ENCODE assay signal across 13 cellular contexts in the genomic region with DNA sequence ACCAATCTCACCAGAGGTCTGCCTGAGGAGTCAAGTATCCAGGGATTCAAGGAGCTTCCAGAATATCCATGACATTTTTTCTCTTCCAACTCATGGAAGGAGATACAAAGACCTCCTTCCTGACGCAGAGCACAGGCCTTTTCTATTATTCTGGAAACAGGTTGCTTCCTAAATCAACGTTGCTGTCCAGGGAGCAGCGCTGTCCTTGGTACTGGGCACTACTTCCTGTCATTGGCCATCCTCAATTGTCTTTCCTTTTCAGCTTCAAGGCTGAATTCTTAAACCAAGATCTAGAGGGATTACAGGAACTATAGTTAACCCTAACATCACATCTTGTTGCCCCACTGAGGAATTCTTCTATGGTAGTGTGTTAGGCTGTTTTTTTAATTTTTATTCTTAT. TPM values are rescaled to one million over a fixed set of nuclear protein-coding genes. Genes with fewer than 3 reads are reported as not detected.
A peak's percentile ranks its signal among the peaks of the same experiment; 100 is the strongest.
DNase-seq lines count a peak whose midpoint lies in the region; ATAC-seq, FAIRE-seq and TF ChIP-seq lines count a peak whose summit lies in the region.
"Had no signal": no experiment of that assay in that cellular context is flagged by ENCODE, and none has a peak within 500 bp of the region (broad histone marks: within the 10 kb centered on the region; RNA-seq: fewer than 3 reads in every experiment).

No MANE protein-coding gene starts in this region.

- H3K4me1 ChIP-seq in IMR-90 (ENCODE audit: control insufficient read depth, insufficient read depth, low read length) (no peaks in the 10 kb centered on the region), hepatocyte (ENCODE audit: insufficient read depth) (no peaks in the 10 kb centered on the region), pancreas (no peaks in the 10 kb centered on the region)

- dilution Hi-C loops in IMR-90 (cut with HindIII; ENCODE audit: low sequenced_read_pairs, unreplicated experiment): no loop called here

- no peak overlapping the region for H2BK120ac ChIP-seq in IMR-90 (ENCODE audit: low read depth, low read length)

- no peaks in the 10 kb centered on the region for H3K79me1 ChIP-seq in IMR-90 (ENCODE audit: low read depth in 1 of 2, low read length in 2 of 2)

- H3K9me1 ChIP-seq in IMR-90 (ENCODE audit: insufficient read depth, low read length): no peaks in the 10 kb centered on the region

- in situ Hi-C loops in IMR-90 (cut with MboI; ENCODE audit: low sequenced_read_pairs): no loop called here

- no peak overlapping the region for H2BK20ac ChIP-seq in IMR-90 (ENCODE audit: low read depth, low read length)

- no peak overlapping the region for H3K9ac ChIP-seq in IMR-90 (ENCODE audit: low read depth, low read length)
- H3K9ac ChIP-seq: BLaER1 treated with 17β-estradiol and CSF1 and Interleukin-3, amounts not matched to agents 10 nM and 100 nM had no signal

- no peaks in the 10 kb centered on the region for H3K36me3 Mint-ChIP-seq in stimulated activated naive B cell treated with anti-CD40 and anti-IgM and Interleukin-4, amounts not matched to agents 10 μg/mL and 1 μg/mL and 100 μg/mL, for 72 hours

- H3K4me3 ChIP-seq in IMR-90 (ENCODE audit: insufficient read depth, low read depth, low read length): no peak overlapping the region
- no peak overlapping the region for H3K4me3 ChIP-seq in hepatocyte
- no peak overlapping the region for H3K4me3 ChIP-seq in pancreas
- H3K4me3 ChIP-seq: BLaER1 treated with 17β-estradiol and CSF1 and Interleukin-3, amounts not matched to agents 10 nM and 100 nM had no signal

- no peak overlapping the region for H3K56ac ChIP-seq in IMR-90 (ENCODE audit: extremely low read depth, insufficient read depth, low read length)

- peak; percentile 56 for DNase-seq in AG08396 (ENCODE audit: low spot score)
- peak; percentile 43 for DNase-seq in IMR-90
- DNase-seq in amniotic epithelial cell (ENCODE audit: low read depth): peak; percentile 51
- DNase-seq in hepatocyte (ENCODE audit: low spot score): peak; percentile 57
- DNase-seq in pancreas: no peak
- no peak for DNase-seq in stimulated activated naive B cell treated with anti-CD40 and anti-IgM and Interleukin-4, amounts not matched to agents 10 μg/mL and 1 μg/mL and 100 μg/mL, for 72 hours
- DNase-seq in SHP77 treated with DMSO at 0.1 percent for 48 hours (lab: John Stamatoyannopoulos, UW): no peak
- DNase-seq: amygdala; effector memory CD4-positive, alpha-beta T cell; stimulated activated CD4-positive, alpha-beta T cell treated with anti-CD3 and anti-CD28 coated beads, Interleukin-4, amount 100 ng/mL, for 1 hour; stimulated activated naive CD8-positive, alpha-beta T cell treated with anti-CD3 and anti-CD28 coated beads, Interleukin-15, Interleukin-2, amounts not matched to agents 100 U/mL and 50 U/mL, for 24 hours had no signal

- H3K4me2 ChIP-seq in IMR-90 (ENCODE audit: low read depth, low read length): no peak overlapping the region
- no peak overlapping the region for H3K4me2 ChIP-seq in hepatocyte
- H3K4me2 ChIP-seq: BLaER1 treated with 17β-estradiol and CSF1 and Interleukin-3, amounts not matched to agents 10 nM and 100 nM had no signal

- peaks cover 16 to 32% of the 10 kb centered on the region in 2 donors for H3K27me3 Mint-ChIP-seq in stimulated activated naive B cell treated with anti-CD40 and anti-IgM and Interleukin-4, amounts not matched to agents 10 μg/mL and 1 μg/mL and 100 μg/mL, for 72 hours

- H2AK9ac ChIP-seq in IMR-90 (replicated peaks; ENCODE audit: low read depth, low read length, poor library complexity): no peak overlapping the region

- no peak overlapping the region for H3K27ac ChIP-seq in IMR-90 (ENCODE audit: insufficient read depth, low read length)
- H3K27ac ChIP-seq in hepatocyte: no peak overlapping the region
- no peak overlapping the region for H3K27ac ChIP-seq in pancreas
- H3K27ac ChIP-seq: BLaER1 treated with 17β-estradiol and CSF1 and Interleukin-3, amounts not matched to agents 10 nM and 100 nM had no signal

- intact Hi-C loops in IMR-90 (cut with micrococcal nuclease) (loop anchor here (2.0 kb wide), 1 partner anchor 20 kb away; no protein-coding TSS in a partner anchor), pancreas (cut with DNase I) (no loop called here)

- no peaks in the 10 kb centered on the region for H3K9me2 ChIP-seq in hepatocyte (replicated peaks; ENCODE audit: insufficient read depth)

- H2BK15ac ChIP-seq in IMR-90 (ENCODE audit: low read depth, low read length): no peak overlapping the region

- H3K4me3 Mint-ChIP-seq in stimulated activated naive B cell treated with anti-CD40 and anti-IgM and Interleukin-4, amounts not matched to agents 10 μg/mL and 1 μg/mL and 100 μg/mL, for 72 hours: no peak overlapping the region

- WGBS in IMR-90 (ENCODE audit: extremely low coverage in 2 of 2, insufficient read length in 1 of 2), 2 experiments: 10% methylated on average over 2 of the region's 3 CpGs; no CpG with 5 or more reads in 1 of the 2 experiments
- WGBS in hepatocyte (ENCODE audit: low lambda C conversion rate, missing lambda C conversion rate): 25% methylated on average over 3 of the region's 3 CpGs
- WGBS in pancreas, 2 donors: 30 to 31% methylated on average over 3 of the region's 3 CpGs

- H3K9me3 ChIP-seq in IMR-90 (ENCODE audit: control insufficient read depth, insufficient read depth, low read length) (peaks cover 6% of the 10 kb centered on the region), hepatocyte (ENCODE audit: low read depth) (no peaks in the 10 kb centered on the region), pancreas (no peaks in the 10 kb centered on the region)

- POLR2A ChIA-PET in IMR-90 (lab: Charles Lee; ENCODE audit: unreplicated experiment): no interaction called here

- H4K20me1 ChIP-seq in IMR-90 (ENCODE audit: insufficient read depth, low read length): no peaks in the 10 kb centered on the region; the same call in 1 of the 2 replicates
- H4K20me1 ChIP-seq in hepatocyte (ENCODE audit: insufficient read depth, poor library complexity, severe bottlenecking): no peaks in the 10 kb centered on the region
- H4K20me1 ChIP-seq: BLaER1 treated with 17β-estradiol and CSF1 and Interleukin-3, amounts not matched to agents 10 nM and 100 nM had no signal

- TF ChIP-seq CTCF in IMR-90 (conservative IDR thresholded peaks at IDR 0.05; ENCODE audit: low read depth, low read length): no peak
- no peak for TF ChIP-seq CTCF in hepatocyte (IDR thresholded peaks at IDR 0.05; ENCODE audit: poor library complexity)
- no peak for TF ChIP-seq CTCF in pancreas (IDR thresholded peaks at IDR 0.05)

- no peak overlapping the region for H3K14ac ChIP-seq in IMR-90 (replicated peaks; ENCODE audit: low read depth, low read length)

- CTCF ChIA-PET in IMR-90 (lab: Yijun Ruan, JAX): interaction anchor here (0.6 kb wide), 1 partner anchor 167 kb away, joined by 3 read pairs; no protein-coding TSS in a partner anchor

- H3K79me2 ChIP-seq in hepatocyte: no peaks in the 10 kb centered on the region

- no peak for TF ChIP-seq RAD21 in IMR-90 (IDR thresholded peaks at IDR 0.05; ENCODE audit: low read length)

- H3K4me1 Mint-ChIP-seq in stimulated activated naive B cell treated with anti-CD40 and anti-IgM and Interleukin-4, amounts not matched to agents 10 μg/mL and 1 μg/mL and 100 μg/mL, for 72 hours: no peaks in the 10 kb centered on the region

- H3K18ac ChIP-seq in IMR-90 (ENCODE audit: low read depth, low read length): no peak overlapping the region

- peak; percentile 46; the same call in 1 of the 2 replicates for ATAC-seq in IMR-90 (ENCODE audit: low read depth)
- ATAC-seq in pancreas: no peak
- no peak for ATAC-seq in stimulated activated naive B cell treated with anti-CD40 and anti-IgM and Interleukin-4, amounts not matched to agents 10 μg/mL and 1 μg/mL and 100 μg/mL, for 72 hours (replicated peaks)
- ATAC-seq in HG02571 (IDR thresholded peaks at IDR 0.05; ENCODE audit: unreplicated experiment): no peak
- ATAC-seq: stimulated activated naive CD8-positive, alpha-beta T cell treated with anti-CD3 and anti-CD28 coated beads, Interleukin-15, Interleukin-2, amounts not matched to agents 100 U/mL and 50 U/mL, for 24 hours had no signal

- no peak overlapping the region for H4K5ac ChIP-seq in IMR-90 (ENCODE audit: low read depth, low read length)

- H3K4ac ChIP-seq in IMR-90 (ENCODE audit: low read depth, low read length): no peak overlapping the region

- H3K27me3 ChIP-seq in IMR-90 (ENCODE audit: control insufficient read depth, insufficient read depth, low read length) (peaks cover 36% of the 10 kb centered on the region), hepatocyte (peaks cover 2% of the 10 kb centered on the region), pancreas (no peaks in the 10 kb centered on the region)
- H3K27me3 ChIP-seq: BLaER1 treated with 17β-estradiol and CSF1 and Interleukin-3, amounts not matched to agents 10 nM and 100 nM had no signal

- H3K27ac Mint-ChIP-seq in stimulated activated naive B cell treated with anti-CD40 and anti-IgM and Interleukin-4, amounts not matched to agents 10 μg/mL and 1 μg/mL and 100 μg/mL, for 72 hours: no peak overlapping the region

- H3K9me3 Mint-ChIP-seq in stimulated activated naive B cell treated with anti-CD40 and anti-IgM and Interleukin-4, amounts not matched to agents 10 μg/mL and 1 μg/mL and 100 μg/mL, for 72 hours: peaks cover 5 to 6% of the 10 kb centered on the region in 2 donors

- H4K91ac ChIP-seq in IMR-90 (ENCODE audit: insufficient read depth, low read depth, low read length): no peak overlapping the region

- no peak overlapping the region for H2AK5ac ChIP-seq in IMR-90 (ENCODE audit: low read depth, low read length)

- H2AFZ ChIP-seq in IMR-90 (replicated peaks; ENCODE audit: low read length, poor library complexity) (no peak overlapping the region), hepatocyte (no peak overlapping the region)

- no peak overlapping the region for H2BK5ac ChIP-seq in IMR-90 (ENCODE audit: low read depth, low read length, poor library complexity, severe bottlenecking)

- no TSS peak for BruUV-seq in IMR-90 (replicated peaks; lab: Mats Ljungman, UMichigan)

- H3K23ac ChIP-seq in IMR-90 (ENCODE audit: low read depth, low read length): no peak overlapping the region

- H3K36me3 ChIP-seq in IMR-90 (ENCODE audit: control insufficient read depth, insufficient read depth, low read length) (no peaks in the 10 kb centered on the region), hepatocyte (replicated peaks; ENCODE audit: insufficient read depth, low read depth) (no peaks in the 10 kb centered on the region), pancreas (no peaks in the 10 kb centered on the region)
- H3K36me3 ChIP-seq: BLaER1 treated with 17β-estradiol and CSF1 and Interleukin-3, amounts not matched to agents 10 nM and 100 nM had no signal

- H4K8ac ChIP-seq in IMR-90 (ENCODE audit: low read depth in 2 of 2, low read length in 2 of 2): no peak overlapping the region

- FAIRE-seq in pancreas (lab: Jason Lieb, UNC): no peak

- no peak for TF ChIP-seq POLR2A in IMR-90 (IDR thresholded peaks at IDR 0.05; ENCODE audit: low read depth, low read length)

TF ChIP-seq in IMR-90, 13 proteins besides CTCF, POLR2A, EP300 and RAD21 (continues in another document):
- no peak for TF ChIP-seq CEBPB (IDR thresholded peaks at IDR 0.05; ENCODE audit: low read depth, low read length)

RNA-seq across cellular contexts. Expression of gene TBC1D21, which starts 50.4 kb away (rescaled TPM):
- total RNA-seq in IMR-90 (2012; rRNA removed): not detected in 2 replicates
- not detected in 2 replicates for polyA plus RNA-seq in IMR-90 (2012; rRNA removed)
- not detected in 2 replicates for polyA plus RNA-seq in IMR-90 (2012; cell fraction: cytosol; rRNA removed)
- polyA plus RNA-seq in IMR-90 (2012; cell fraction: nucleus; rRNA removed; ENCODE audit: low replicate concordance): not detected in 2 replicates
- total RNA-seq in hepatocyte: not detected in 2 replicates
- polyA plus RNA-seq in hepatocyte: not detected in 2 replicates
- not detected for total RNA-seq in pancreas
- polyA plus RNA-seq in pancreas: not detected

Comparison
In these comparisons a context has a peak if more than half of its experiments do, and no peak if none do; other contexts are left out.
1. DNase-seq: peak in AG08396 (single experiment), IMR-90 (single experiment), amniotic epithelial cell (single experiment) and hepatocyte (single experiment); none in pancreas (0 of 6), stimulated activated naive B cell treated with anti-CD40 and anti-IgM and Interleukin-4, amounts not matched to agents 10 μg/mL and 1 μg/mL and 100 μg/mL, for 72 hours (single experiment) and SHP77 treated with DMSO at 0.1 percent for 48 hours (single experiment).